In the genomic region with DNA sequence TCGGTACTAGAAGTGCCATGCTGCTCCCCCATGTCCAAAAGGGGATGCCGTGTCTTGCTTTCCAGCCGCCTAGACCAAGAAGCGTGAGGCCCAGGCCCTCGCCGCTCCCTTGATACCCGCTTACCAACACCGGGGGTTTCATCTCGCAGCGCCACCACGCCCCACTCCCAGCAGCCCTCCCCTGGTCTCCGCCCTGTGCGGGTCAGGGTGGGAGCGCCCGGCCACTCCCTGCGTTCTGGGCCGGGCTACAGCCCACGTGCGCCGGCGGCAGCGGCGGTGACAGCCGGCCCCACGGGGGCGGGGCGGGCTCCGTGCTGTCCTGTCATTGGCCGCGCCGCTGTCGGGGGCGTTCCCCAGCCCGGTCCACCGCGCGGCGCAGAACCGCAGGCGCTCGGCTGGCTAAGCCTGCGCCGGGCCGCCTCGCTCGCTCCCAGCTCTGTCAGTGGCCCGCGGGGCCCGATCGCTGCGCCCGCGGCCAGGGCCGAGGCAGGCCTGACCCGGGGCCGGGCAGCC, we compare ENCODE assay signal across 1 cellular context.
TF ChIP-seq lines count a peak whose summit lies in the region.

A gene with protein sequence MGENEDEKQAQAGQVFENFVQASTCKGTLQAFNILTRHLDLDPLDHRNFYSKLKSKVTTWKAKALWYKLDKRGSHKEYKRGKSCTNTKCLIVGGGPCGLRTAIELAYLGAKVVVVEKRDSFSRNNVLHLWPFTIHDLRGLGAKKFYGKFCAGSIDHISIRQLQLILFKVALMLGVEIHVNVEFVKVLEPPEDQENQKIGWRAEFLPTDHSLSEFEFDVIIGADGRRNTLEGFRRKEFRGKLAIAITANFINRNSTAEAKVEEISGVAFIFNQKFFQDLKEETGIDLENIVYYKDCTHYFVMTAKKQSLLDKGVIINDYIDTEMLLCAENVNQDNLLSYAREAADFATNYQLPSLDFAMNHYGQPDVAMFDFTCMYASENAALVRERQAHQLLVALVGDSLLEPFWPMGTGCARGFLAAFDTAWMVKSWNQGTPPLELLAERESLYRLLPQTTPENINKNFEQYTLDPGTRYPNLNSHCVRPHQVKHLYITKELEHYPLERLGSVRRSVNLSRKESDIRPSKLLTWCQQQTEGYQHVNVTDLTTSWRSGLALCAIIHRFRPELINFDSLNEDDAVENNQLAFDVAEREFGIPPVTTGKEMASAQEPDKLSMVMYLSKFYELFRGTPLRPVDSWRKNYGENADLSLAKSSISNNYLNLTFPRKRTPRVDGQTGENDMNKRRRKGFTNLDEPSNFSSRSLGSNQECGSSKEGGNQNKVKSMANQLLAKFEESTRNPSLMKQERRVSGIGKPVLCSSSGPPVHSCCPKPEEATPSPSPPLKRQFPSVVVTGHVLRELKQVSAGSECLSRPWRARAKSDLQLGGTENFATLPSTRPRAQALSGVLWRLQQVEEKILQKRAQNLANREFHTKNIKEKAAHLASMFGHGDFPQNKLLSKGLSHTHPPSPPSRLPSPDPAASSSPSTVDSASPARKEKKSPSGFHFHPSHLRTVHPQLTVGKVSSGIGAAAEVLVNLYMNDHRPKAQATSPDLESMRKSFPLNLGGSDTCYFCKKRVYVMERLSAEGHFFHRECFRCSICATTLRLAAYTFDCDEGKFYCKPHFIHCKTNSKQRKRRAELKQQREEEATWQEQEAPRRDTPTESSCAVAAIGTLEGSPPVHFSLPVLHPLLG (plus strand): TSS at position 390 of the 513 bp plus-strand sequence. CDS start 51,566 bp downstream, outside the sequence.

TF ChIP-seq in HepG2, 621 proteins besides CTCF, POLR2A, EP300 and RAD21 (continued from another document and continues in another):
- no peak for TF ChIP-seq SRSF1 (optimal IDR thresholded peaks at IDR 0.05; ENCODE audit: low read depth, low read length)
- no peak for TF ChIP-seq MIER2 (CRISPR knock-in tag; IDR thresholded peaks at IDR 0.05)
- TF ChIP-seq, protein P1, sequence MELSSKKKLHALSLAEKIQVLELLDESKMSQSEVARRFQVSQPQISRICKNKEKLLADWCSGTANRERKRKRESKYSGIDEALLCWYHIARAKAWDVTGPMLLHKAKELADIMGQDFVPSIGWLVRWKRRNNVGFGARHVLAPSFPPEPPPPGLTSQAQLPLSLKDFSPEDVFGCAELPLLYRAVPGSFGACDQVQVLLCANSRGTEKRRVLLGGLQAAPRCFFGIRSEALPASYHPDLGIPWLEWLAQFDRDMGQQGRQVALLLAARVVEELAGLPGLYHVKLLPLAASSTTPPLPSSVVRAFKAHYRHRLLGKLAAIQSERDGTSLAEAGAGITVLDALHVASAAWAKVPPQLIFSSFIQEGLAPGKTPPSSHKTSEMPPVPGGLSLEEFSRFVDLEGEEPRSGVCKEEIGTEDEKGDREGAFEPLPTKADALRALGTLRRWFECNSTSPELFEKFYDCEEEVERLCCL (CRISPR knock-in tag; IDR thresholded peaks at IDR 0.05; ENCODE audit: borderline replicate concordance) = no peak
- no peak for TF ChIP-seq ZNF660 (CRISPR knock-in tag; IDR thresholded peaks at IDR 0.05; ENCODE audit: borderline replicate concordance, low read depth)
- no peak for TF ChIP-seq HNF4G (IDR thresholded peaks at IDR 0.05; ENCODE audit: borderline replicate concordance, low read depth, low read length)
- TF ChIP-seq HNF4G (CRISPR knock-in tag; IDR thresholded peaks at IDR 0.05; ENCODE audit: borderline replicate concordance, low read depth) = no peak
- TF ChIP-seq JUND (CRISPR knock-in tag; IDR thresholded peaks at IDR 0.05) = no peak
- TF ChIP-seq ZNF20 (CRISPR knock-in tag; IDR thresholded peaks at IDR 0.05) = no peak
- TF ChIP-seq KMT2B (CRISPR knock-in tag; IDR thresholded peaks at IDR 0.05) = no peak
- peak; percentile 76; the same call in 1 of the 2 replicates for TF ChIP-seq SIN3A (IDR thresholded peaks at IDR 0.05; ENCODE audit: borderline replicate concordance, low read depth, low read length)
- TF ChIP-seq ZNF496 (CRISPR knock-in tag; IDR thresholded peaks at IDR 0.05; ENCODE audit: insufficient replicate concordance) = no peak
- TF ChIP-seq ZNF510 (CRISPR knock-in tag; IDR thresholded peaks at IDR 0.05; ENCODE audit: low read depth) = no peak
- no peak for TF ChIP-seq ZNF569 (CRISPR knock-in tag; IDR thresholded peaks at IDR 0.05; ENCODE audit: borderline replicate concordance)
- TF ChIP-seq, protein P2, sequence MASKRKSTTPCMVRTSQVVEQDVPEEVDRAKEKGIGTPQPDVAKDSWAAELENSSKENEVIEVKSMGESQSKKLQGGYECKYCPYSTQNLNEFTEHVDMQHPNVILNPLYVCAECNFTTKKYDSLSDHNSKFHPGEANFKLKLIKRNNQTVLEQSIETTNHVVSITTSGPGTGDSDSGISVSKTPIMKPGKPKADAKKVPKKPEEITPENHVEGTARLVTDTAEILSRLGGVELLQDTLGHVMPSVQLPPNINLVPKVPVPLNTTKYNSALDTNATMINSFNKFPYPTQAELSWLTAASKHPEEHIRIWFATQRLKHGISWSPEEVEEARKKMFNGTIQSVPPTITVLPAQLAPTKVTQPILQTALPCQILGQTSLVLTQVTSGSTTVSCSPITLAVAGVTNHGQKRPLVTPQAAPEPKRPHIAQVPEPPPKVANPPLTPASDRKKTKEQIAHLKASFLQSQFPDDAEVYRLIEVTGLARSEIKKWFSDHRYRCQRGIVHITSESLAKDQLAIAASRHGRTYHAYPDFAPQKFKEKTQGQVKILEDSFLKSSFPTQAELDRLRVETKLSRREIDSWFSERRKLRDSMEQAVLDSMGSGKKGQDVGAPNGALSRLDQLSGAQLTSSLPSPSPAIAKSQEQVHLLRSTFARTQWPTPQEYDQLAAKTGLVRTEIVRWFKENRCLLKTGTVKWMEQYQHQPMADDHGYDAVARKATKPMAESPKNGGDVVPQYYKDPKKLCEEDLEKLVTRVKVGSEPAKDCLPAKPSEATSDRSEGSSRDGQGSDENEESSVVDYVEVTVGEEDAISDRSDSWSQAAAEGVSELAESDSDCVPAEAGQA (IDR thresholded peaks at IDR 0.05; ENCODE audit: low read depth) = no peak
- TF ChIP-seq, protein P2 (CRISPR knock-in tag; IDR thresholded peaks at IDR 0.05; ENCODE audit: borderline replicate concordance) = no peak
- peak; percentile 64 for TF ChIP-seq RNF2 (conservative IDR thresholded peaks at IDR 0.05; ENCODE audit: low read depth)
- no peak for TF ChIP-seq ZNF234 (CRISPR knock-in tag; conservative IDR thresholded peaks at IDR 0.05)
- no peak for TF ChIP-seq TRIM24 (CRISPR knock-in tag; IDR thresholded peaks at IDR 0.05)
- TF ChIP-seq CHD2 (IDR thresholded peaks at IDR 0.05; ENCODE audit: low read depth, low read length) = no peak
- no peak for TF ChIP-seq DMAP1 (CRISPR knock-in tag; IDR thresholded peaks at IDR 0.05)
- TF ChIP-seq, protein P3, sequence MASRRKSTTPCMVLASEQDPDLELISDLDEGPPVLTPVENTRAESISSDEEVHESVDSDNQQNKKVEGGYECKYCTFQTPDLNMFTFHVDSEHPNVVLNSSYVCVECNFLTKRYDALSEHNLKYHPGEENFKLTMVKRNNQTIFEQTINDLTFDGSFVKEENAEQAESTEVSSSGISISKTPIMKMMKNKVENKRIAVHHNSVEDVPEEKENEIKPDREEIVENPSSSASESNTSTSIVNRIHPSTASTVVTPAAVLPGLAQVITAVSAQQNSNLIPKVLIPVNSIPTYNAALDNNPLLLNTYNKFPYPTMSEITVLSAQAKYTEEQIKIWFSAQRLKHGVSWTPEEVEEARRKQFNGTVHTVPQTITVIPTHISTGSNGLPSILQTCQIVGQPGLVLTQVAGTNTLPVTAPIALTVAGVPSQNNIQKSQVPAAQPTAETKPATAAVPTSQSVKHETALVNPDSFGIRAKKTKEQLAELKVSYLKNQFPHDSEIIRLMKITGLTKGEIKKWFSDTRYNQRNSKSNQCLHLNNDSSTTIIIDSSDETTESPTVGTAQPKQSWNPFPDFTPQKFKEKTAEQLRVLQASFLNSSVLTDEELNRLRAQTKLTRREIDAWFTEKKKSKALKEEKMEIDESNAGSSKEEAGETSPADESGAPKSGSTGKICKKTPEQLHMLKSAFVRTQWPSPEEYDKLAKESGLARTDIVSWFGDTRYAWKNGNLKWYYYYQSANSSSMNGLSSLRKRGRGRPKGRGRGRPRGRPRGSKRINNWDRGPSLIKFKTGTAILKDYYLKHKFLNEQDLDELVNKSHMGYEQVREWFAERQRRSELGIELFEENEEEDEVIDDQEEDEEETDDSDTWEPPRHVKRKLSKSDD (CRISPR knock-in tag; IDR thresholded peaks at IDR 0.05; ENCODE audit: low read depth) = no peak
- TF ChIP-seq ZNF543 (CRISPR knock-in tag; IDR thresholded peaks at IDR 0.05) = no peak
- TF ChIP-seq BHLHE40 (IDR thresholded peaks at IDR 0.05; ENCODE audit: low read length) = peak; percentile 24; the same call in 1 of the 2 replicates
- no peak for TF ChIP-seq REL (CRISPR knock-in tag; conservative IDR thresholded peaks at IDR 0.05)
- TF ChIP-seq SAFB2 (CRISPR knock-in tag; IDR thresholded peaks at IDR 0.05; ENCODE audit: borderline replicate concordance, low read depth) = no peak
- no peak for TF ChIP-seq FOXK2 (IDR thresholded peaks at IDR 0.05)
- TF ChIP-seq, protein P4, sequence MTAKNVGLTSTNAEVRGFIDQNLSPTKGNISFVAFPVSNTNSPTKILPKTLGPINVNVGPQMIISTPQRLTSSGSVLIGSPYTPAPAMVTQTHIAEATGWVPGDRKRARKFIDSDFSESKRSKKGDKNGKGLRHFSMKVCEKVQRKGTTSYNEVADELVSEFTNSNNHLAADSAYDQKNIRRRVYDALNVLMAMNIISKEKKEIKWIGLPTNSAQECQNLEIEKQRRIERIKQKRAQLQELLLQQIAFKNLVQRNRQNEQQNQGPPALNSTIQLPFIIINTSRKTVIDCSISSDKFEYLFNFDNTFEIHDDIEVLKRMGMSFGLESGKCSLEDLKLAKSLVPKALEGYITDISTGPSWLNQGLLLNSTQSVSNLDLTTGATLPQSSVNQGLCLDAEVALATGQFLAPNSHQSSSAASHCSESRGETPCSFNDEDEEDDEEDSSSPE (CRISPR knock-in tag; IDR thresholded peaks at IDR 0.05) = peak; percentile 44; the same call in 1 of the 2 replicates
- no peak for TF ChIP-seq ZNF446 (CRISPR knock-in tag; IDR thresholded peaks at IDR 0.05)
- no peak for TF ChIP-seq ZNF10 (CRISPR knock-in tag; IDR thresholded peaks at IDR 0.05; ENCODE audit: borderline replicate concordance, low read depth)
- no peak for TF ChIP-seq MAFG (CRISPR knock-in tag; IDR thresholded peaks at IDR 0.05)
- TF ChIP-seq KDM6A (CRISPR knock-in tag; IDR thresholded peaks at IDR 0.05; ENCODE audit: low read depth) = no peak
- TF ChIP-seq ZNF44 (CRISPR knock-in tag; IDR thresholded peaks at IDR 0.05) = no peak
- TF ChIP-seq ZNF432 (CRISPR knock-in tag; IDR thresholded peaks at IDR 0.05; ENCODE audit: borderline replicate concordance) = no peak
- TF ChIP-seq ARNT2 (CRISPR knock-in tag; IDR thresholded peaks at IDR 0.05; ENCODE audit: low read depth) = no peak
- TF ChIP-seq YEATS4 (CRISPR knock-in tag; IDR thresholded peaks at IDR 0.05; ENCODE audit: borderline replicate concordance) = 0 out of 2 replicates have a peak, but pooled peaks have one; percentile 16
- TF ChIP-seq RORA (CRISPR knock-in tag; IDR thresholded peaks at IDR 0.05) = no peak
- TF ChIP-seq NRL (CRISPR knock-in tag; IDR thresholded peaks at IDR 0.05; ENCODE audit: borderline replicate concordance) = no peak
- TF ChIP-seq ZBTB38 (CRISPR knock-in tag; IDR thresholded peaks at IDR 0.05) = no peak
- no peak for TF ChIP-seq HES4 (CRISPR knock-in tag; IDR thresholded peaks at IDR 0.05; ENCODE audit: borderline replicate concordance)
- TF ChIP-seq SP5 (CRISPR knock-in tag; IDR thresholded peaks at IDR 0.05; ENCODE audit: borderline replicate concordance, low read depth) = 0 out of 2 replicates have a peak, but pooled peaks have one; percentile 22
- TF ChIP-seq, protein P5, sequence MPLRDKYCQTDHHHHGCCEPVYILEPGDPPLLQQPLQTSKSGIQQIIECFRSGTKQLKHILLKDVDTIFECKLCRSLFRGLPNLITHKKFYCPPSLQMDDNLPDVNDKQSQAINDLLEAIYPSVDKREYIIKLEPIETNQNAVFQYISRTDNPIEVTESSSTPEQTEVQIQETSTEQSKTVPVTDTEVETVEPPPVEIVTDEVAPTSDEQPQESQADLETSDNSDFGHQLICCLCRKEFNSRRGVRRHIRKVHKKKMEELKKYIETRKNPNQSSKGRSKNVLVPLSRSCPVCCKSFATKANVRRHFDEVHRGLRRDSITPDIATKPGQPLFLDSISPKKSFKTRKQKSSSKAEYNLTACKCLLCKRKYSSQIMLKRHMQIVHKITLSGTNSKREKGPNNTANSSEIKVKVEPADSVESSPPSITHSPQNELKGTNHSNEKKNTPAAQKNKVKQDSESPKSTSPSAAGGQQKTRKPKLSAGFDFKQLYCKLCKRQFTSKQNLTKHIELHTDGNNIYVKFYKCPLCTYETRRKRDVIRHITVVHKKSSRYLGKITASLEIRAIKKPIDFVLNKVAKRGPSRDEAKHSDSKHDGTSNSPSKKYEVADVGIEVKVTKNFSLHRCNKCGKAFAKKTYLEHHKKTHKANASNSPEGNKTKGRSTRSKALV (CRISPR knock-in tag; IDR thresholded peaks at IDR 0.05) = peak; percentile 38; the same call in 1 of the 2 replicates
- TF ChIP-seq ZNF766 (CRISPR knock-in tag; IDR thresholded peaks at IDR 0.05; ENCODE audit: borderline replicate concordance) = no peak
- TF ChIP-seq ZNF34 (CRISPR knock-in tag; IDR thresholded peaks at IDR 0.05; ENCODE audit: borderline replicate concordance) = no peak
- no peak for TF ChIP-seq MBNL3 (CRISPR knock-in tag; conservative IDR thresholded peaks at IDR 0.05)
- 0 out of 2 replicates have a peak, but pooled peaks have one; percentile 34 for TF ChIP-seq NFKB2 (CRISPR knock-in tag; IDR thresholded peaks at IDR 0.05; ENCODE audit: borderline replicate concordance)
- TF ChIP-seq MXD4 (CRISPR knock-in tag; IDR thresholded peaks at IDR 0.05) = peak; percentile 96
- TF ChIP-seq RBM39 (IDR thresholded peaks at IDR 0.05; ENCODE audit: low read depth, low read length, poor library complexity, severe bottlenecking) = no peak
- TF ChIP-seq, protein P6, sequence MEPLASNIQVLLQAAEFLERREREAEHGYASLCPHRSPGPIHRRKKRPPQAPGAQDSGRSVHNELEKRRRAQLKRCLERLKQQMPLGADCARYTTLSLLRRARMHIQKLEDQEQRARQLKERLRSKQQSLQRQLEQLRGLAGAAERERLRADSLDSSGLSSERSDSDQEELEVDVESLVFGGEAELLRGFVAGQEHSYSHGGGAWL (CRISPR knock-in tag; IDR thresholded peaks at IDR 0.05) = peak; percentile 81; the same call in 1 of the 2 replicates
